Comparison of ENCODE assay signal across 8 cellular contexts in genomic region chr2:113757059-113757657, GRCh38. TPM values are rescaled to one million over a fixed set of nuclear protein-coding genes. Genes with fewer than 3 reads are reported as not detected.
A peak's percentile ranks its signal among the peaks of the same experiment; 100 is the strongest.
DNase-seq lines count a peak whose midpoint lies in the region; ATAC-seq lines count a peak whose summit lies in the region.

No MANE protein-coding gene starts in this region.

- peak overlapping the region; percentile 82 for H3K4me3 Mint-ChIP-seq in activated T-helper 17 cell treated with anti-CD3 and anti-CD28 coated beads, Interleukin-2, amount 50 U/mL, for 72 hours
- peak overlapping the region; percentile 88 for H3K4me3 Mint-ChIP-seq in stimulated activated naive CD8-positive, alpha-beta T cell treated with anti-CD3 and anti-CD28 coated beads, Interleukin-15, Interleukin-2, amounts not matched to agents 100 ng/mL and 50 ng/mL, for 24 hours

- no peaks in the 10 kb centered on the region for H3K27me3 Mint-ChIP-seq in activated T-helper 17 cell treated with anti-CD3 and anti-CD28 coated beads, Interleukin-2, amount 50 U/mL, for 72 hours
- H3K27me3 Mint-ChIP-seq in stimulated activated naive CD8-positive, alpha-beta T cell treated with anti-CD3 and anti-CD28 coated beads, Interleukin-15, Interleukin-2, amounts not matched to agents 100 ng/mL and 50 ng/mL, for 24 hours: no peaks in the 10 kb centered on the region

- peaks cover 4% of the 10 kb centered on the region for H3K4me1 Mint-ChIP-seq in activated T-helper 17 cell treated with anti-CD3 and anti-CD28 coated beads, Interleukin-2, amount 50 U/mL, for 72 hours
- peaks cover 29% of the 10 kb centered on the region for H3K4me1 Mint-ChIP-seq in stimulated activated naive CD8-positive, alpha-beta T cell treated with anti-CD3 and anti-CD28 coated beads, Interleukin-15, Interleukin-2, amounts not matched to agents 100 ng/mL and 50 ng/mL, for 24 hours (ENCODE audit: low read depth)

- peaks cover 28% of the 10 kb centered on the region for H3K36me3 Mint-ChIP-seq in activated T-helper 17 cell treated with anti-CD3 and anti-CD28 coated beads, Interleukin-2, amount 50 U/mL, for 72 hours (ENCODE audit: low read depth)
- H3K36me3 Mint-ChIP-seq in stimulated activated naive CD8-positive, alpha-beta T cell treated with anti-CD3 and anti-CD28 coated beads, Interleukin-15, Interleukin-2, amounts not matched to agents 100 ng/mL and 50 ng/mL, for 24 hours (ENCODE audit: low read depth): peaks cover 8% of the 10 kb centered on the region

- peak; percentile 25 for DNase-seq in activated T-cell treated with anti-CD3 and anti-CD28 coated beads, Interleukin-2, amount 50 U/mL, for 1 hour
- no peak for DNase-seq in activated T-cell treated with anti-CD3 and anti-CD28 coated beads for 4 hours
- DNase-seq in COLO668 (lab: John Stamatoyannopoulos, UW; ENCODE audit: unreplicated experiment): no peak
- DNase-seq in NCI-H82 treated with DMSO at 0.1 percent for 48 hours (lab: John Stamatoyannopoulos, UW; ENCODE audit: unreplicated experiment): no peak
- DNase-seq in putamen (ENCODE audit: low spot score): no peak

- no peak for ATAC-seq in activated T-helper 17 cell treated with anti-CD3 and anti-CD28 coated beads, Interleukin-2, amount 50 U/mL, for 72 hours (replicated peaks)

- peak overlapping the region; percentile 91 for H3K27ac Mint-ChIP-seq in activated T-helper 17 cell treated with anti-CD3 and anti-CD28 coated beads, Interleukin-2, amount 50 U/mL, for 72 hours
- H3K27ac Mint-ChIP-seq in stimulated activated naive CD8-positive, alpha-beta T cell treated with anti-CD3 and anti-CD28 coated beads, Interleukin-15, Interleukin-2, amounts not matched to agents 100 ng/mL and 50 ng/mL, for 24 hours: peak overlapping the region; percentile 97

- no peaks in the 10 kb centered on the region for H3K9me3 Mint-ChIP-seq in activated T-helper 17 cell treated with anti-CD3 and anti-CD28 coated beads, Interleukin-2, amount 50 U/mL, for 72 hours
- H3K9me3 Mint-ChIP-seq in stimulated activated naive CD8-positive, alpha-beta T cell treated with anti-CD3 and anti-CD28 coated beads, Interleukin-15, Interleukin-2, amounts not matched to agents 100 ng/mL and 50 ng/mL, for 24 hours: no peaks in the 10 kb centered on the region

- H3K9me3 ChIP-seq in iPS-18c (ENCODE audit: control insufficient read depth, insufficient read depth, low read length): peaks cover 2% of the 10 kb centered on the region

- H3K4me3 ChIP-seq in iPS-18c (ENCODE audit: insufficient read depth, low read depth, low read length): peak overlapping the region; percentile 98

RNA-seq across cellular contexts. Expression of gene SLC35F5, which starts 0.7 kb away (rescaled TPM):
- total RNA-seq in activated T-helper 17 cell treated with anti-CD3 and anti-CD28 coated beads, Interleukin-2, amount 50 U/mL, for 72 hours: 10 to 100 TPM; 23.8 to 35.8 TPM
